In genomic region chr22:42743501-42743991, GRCh38 we compare ENCODE assay signal across 12 cellular contexts. TPM values are rescaled to one million over a fixed set of nuclear protein-coding genes. Genes with fewer than 3 reads are reported as not detected.
A peak's percentile ranks its signal among the peaks of the same experiment; 100 is the strongest.
DNase-seq lines count a peak whose midpoint lies in the region; ATAC-seq and TF ChIP-seq lines count a peak whose summit lies in the region.
"Had no signal": no experiment of that assay in that cellular context is flagged by ENCODE, and none has a peak within 500 bp of the region (broad histone marks: within the 10 kb centered on the region; RNA-seq: fewer than 3 reads in every experiment).

No MANE protein-coding gene starts in this region.

- no peaks in the 10 kb centered on the region for H3K9me3 ChIP-seq in hepatocyte (ENCODE audit: low read depth)
- H3K9me3 ChIP-seq in skeletal muscle tissue (ENCODE audit: control insufficient read depth in 3 of 3, low read length in 3 of 3) = no peaks in the 10 kb centered on the region
- no peaks in the 10 kb centered on the region for H3K9me3 ChIP-seq in Karpas-422 (ENCODE audit: low read length)

- H2AFZ ChIP-seq in hepatocyte (no peak overlapping the region), Karpas-422 (ENCODE audit: low read length) (no peak overlapping the region)

- peak overlapping the region; percentile 27 for H3K27ac ChIP-seq in brain microvascular endothelial cell
- H3K27ac ChIP-seq in hepatocyte = peak overlapping the region; percentile 60
- peak overlapping the region; percentile 83 for H3K27ac ChIP-seq in skeletal muscle tissue (ENCODE audit: low read depth, low read length)
- no peak overlapping the region for H3K27ac ChIP-seq in Karpas-422 (ENCODE audit: low read length)

- H3K36me3 Mint-ChIP-seq in endothelial cell (ENCODE audit: low read depth, unreplicated experiment) = no peaks in the 10 kb centered on the region

- H3K27me3 ChIP-seq in brain microvascular endothelial cell (replicated peaks) (no peaks in the 10 kb centered on the region), hepatocyte (no peaks in the 10 kb centered on the region), skeletal muscle tissue (ENCODE audit: control insufficient read depth in 3 of 3, insufficient read depth in 3 of 3, low read length in 3 of 3) (no peaks in the 10 kb centered on the region), Karpas-422 (ENCODE audit: low read length) (no peaks in the 10 kb centered on the region)

- 70% methylated on average over 9 of the region's 9 CpGs for WGBS in hepatocyte (ENCODE audit: low lambda C conversion rate, missing lambda C conversion rate)

- no peaks in the 10 kb centered on the region for H3K9me3 Mint-ChIP-seq in endothelial cell (ENCODE audit: unreplicated experiment)
- H3K9me3 Mint-ChIP-seq: activated T-cell treated with anti-CD3 and anti-CD28 coated beads, Interleukin-2, amount 50 U/mL, for 24 hours had no signal

- in situ Hi-C loops in brain microvascular endothelial cell (cut with HindIII; ENCODE audit: low pct_ligation_motif_present, low sequenced_read_pairs) = no loop called here

- H3K27me3 Mint-ChIP-seq in endothelial cell (ENCODE audit: unreplicated experiment) = peaks cover 1% of the 10 kb centered on the region
- H3K27me3 Mint-ChIP-seq: activated T-cell treated with anti-CD3 and anti-CD28 coated beads, Interleukin-2, amount 50 U/mL, for 24 hours had no signal

- H3K4me3 ChIP-seq in brain microvascular endothelial cell (ENCODE audit: low read depth, low read length) (no peak overlapping the region), hepatocyte (no peak overlapping the region), skeletal muscle tissue (ENCODE audit: low read length in 3 of 3) (no peak overlapping the region), Karpas-422 (ENCODE audit: low read length) (no peak overlapping the region)
- H3K4me3 ChIP-seq: K562 had no signal

- DNase-seq in GM03348 (ENCODE audit: low spot score) = peak; percentile 94
- peak; percentile 28 for DNase-seq in brain microvascular endothelial cell
- peak; percentile 67 for DNase-seq in hepatocyte (ENCODE audit: low spot score)
- DNase-seq in Karpas-422 = no peak
- DNase-seq in endothelial cell (ENCODE audit: low spot score) = no peak
- no peak for DNase-seq in activated T-cell treated with anti-CD3 and anti-CD28 coated beads for 4 hours
- DNase-seq: activated T-cell treated with anti-CD3 and anti-CD28 coated beads, Interleukin-2, amount 50 U/mL, for 24 hours; GDM1 had no signal

- H4K20me1 ChIP-seq in hepatocyte (ENCODE audit: insufficient read depth, poor library complexity, severe bottlenecking) (no peaks in the 10 kb centered on the region), Karpas-422 (ENCODE audit: insufficient read depth, low read depth, low read length) (no peaks in the 10 kb centered on the region)

- H3K79me2 ChIP-seq in hepatocyte = no peaks in the 10 kb centered on the region
- H3K79me2 ChIP-seq in Karpas-422 (ENCODE audit: low read length) = no peaks in the 10 kb centered on the region

- H3K27ac Mint-ChIP-seq in endothelial cell (ENCODE audit: unreplicated experiment) = no peak overlapping the region
- H3K27ac Mint-ChIP-seq: activated T-cell treated with anti-CD3 and anti-CD28 coated beads, Interleukin-2, amount 50 U/mL, for 24 hours had no signal

- ATAC-seq in HG03280 (IDR thresholded peaks at IDR 0.05; ENCODE audit: unreplicated experiment) = no peak
- ATAC-seq: SK-N-SH treated with all-trans-retinoic acid at 6 μM for 48 hours had no signal

- TF ChIP-seq CTCF in brain microvascular endothelial cell (IDR thresholded peaks at IDR 0.05; ENCODE audit: low read depth, low read length, missing control alignments) (no peak), hepatocyte (IDR thresholded peaks at IDR 0.05; ENCODE audit: poor library complexity) (no peak), endothelial cell (IDR thresholded peaks at IDR 0.05; ENCODE audit: unreplicated experiment) (no peak)

- H3K9me2 ChIP-seq in hepatocyte (replicated peaks; ENCODE audit: insufficient read depth) = no peaks in the 10 kb centered on the region
- no peaks in the 10 kb centered on the region for H3K9me2 ChIP-seq in Karpas-422 (replicated peaks; ENCODE audit: insufficient read depth, low read length)

- H3K4me3 Mint-ChIP-seq in endothelial cell (ENCODE audit: unreplicated experiment) = no peak overlapping the region
- H3K4me3 Mint-ChIP-seq: activated T-cell treated with anti-CD3 and anti-CD28 coated beads, Interleukin-2, amount 50 U/mL, for 24 hours had no signal

- H3K4me1 ChIP-seq in hepatocyte (ENCODE audit: insufficient read depth) (peaks cover 9% of the 10 kb centered on the region), skeletal muscle tissue (ENCODE audit: control insufficient read depth in 3 of 3, insufficient read depth in 3 of 3, low read length in 3 of 3) (peaks cover 8 to 12% (median 11%) of the 10 kb centered on the region in 3 donors), Karpas-422 (ENCODE audit: low read length) (peaks cover 5% of the 10 kb centered on the region)

- H3K9ac ChIP-seq in skeletal muscle tissue (ENCODE audit: low read depth in 1 of 3, low read length in 3 of 3) = no peak overlapping the region
- no peak overlapping the region for H3K9ac ChIP-seq in Karpas-422 (ENCODE audit: low read length)

- no peaks in the 10 kb centered on the region for H3K36me3 ChIP-seq in brain microvascular endothelial cell (replicated peaks)
- H3K36me3 ChIP-seq in hepatocyte (replicated peaks; ENCODE audit: insufficient read depth, low read depth) = no peaks in the 10 kb centered on the region
- no peaks in the 10 kb centered on the region for H3K36me3 ChIP-seq in skeletal muscle tissue (ENCODE audit: control insufficient read depth in 3 of 3, insufficient read depth in 3 of 3, low read length in 3 of 3)
- no peaks in the 10 kb centered on the region for H3K36me3 ChIP-seq in Karpas-422 (ENCODE audit: insufficient read depth, low read length)

- H3K4me1 Mint-ChIP-seq in endothelial cell (ENCODE audit: unreplicated experiment) = peaks cover 7% of the 10 kb centered on the region

- H3K4me2 ChIP-seq in hepatocyte (no peak overlapping the region), Karpas-422 (ENCODE audit: low read depth, low read length, poor library complexity, severe bottlenecking) (no peak overlapping the region)

RNA-seq across cellular contexts. Expression of gene A4GALT, which starts 22.9 kb away (rescaled TPM):
- total RNA-seq in hepatocyte = 3.3 and 4.4 TPM in 2 replicates
- 2.2 and 5.8 TPM in 2 replicates for polyA plus RNA-seq in hepatocyte
- total RNA-seq in skeletal muscle tissue = 18.3 TPM
- not detected in 2 replicates for total RNA-seq in Karpas-422 (2014; rRNA removed; shearing (Covaris generic); ENCODE audit: low replicate concordance)
- 5.3 TPM for total RNA-seq in endothelial cell (ENCODE audit: unreplicated experiment)

Comparison
In these comparisons a context has a peak if more than half of its experiments do, and no peak if none do; other contexts are left out.
1. DNase-seq: peak in GM03348 (single experiment), brain microvascular endothelial cell (single experiment) and hepatocyte (single experiment); none in Karpas-422 (single experiment), endothelial cell (single experiment) and activated T-cell treated with anti-CD3 and anti-CD28 coated beads for 4 hours (single experiment).